Comparison of ENCODE assay signal across 10 cellular contexts in the genomic region with DNA sequence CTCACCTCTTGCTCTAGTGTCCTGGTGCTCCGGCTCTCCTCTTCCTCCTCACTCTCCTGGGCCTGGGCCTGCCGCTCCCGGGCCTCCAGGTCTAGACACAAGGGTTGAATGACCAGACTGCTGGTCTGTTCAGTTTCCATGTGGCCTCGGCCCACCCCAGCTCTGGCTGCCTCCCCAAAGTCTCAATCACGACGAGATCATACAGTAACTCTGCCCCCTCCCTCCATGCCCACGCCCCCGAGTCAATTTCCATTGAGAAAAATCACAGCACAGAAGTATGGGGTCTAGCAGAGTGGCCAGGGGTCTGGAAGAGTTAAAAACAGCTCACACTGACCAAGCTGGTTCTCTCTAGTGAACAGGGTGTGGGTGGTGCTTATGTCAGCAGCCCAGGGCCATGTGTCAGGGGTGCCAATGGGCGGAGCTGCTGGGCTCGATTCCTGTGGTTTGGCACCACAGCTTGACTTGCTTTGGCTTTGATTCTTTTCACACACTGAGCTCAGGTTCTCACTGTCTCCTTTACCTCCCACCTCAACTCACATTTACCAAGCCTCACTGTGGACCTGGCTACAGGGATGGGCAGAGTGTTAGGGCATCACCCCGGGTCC. TPM values are rescaled to one million over a fixed set of nuclear protein-coding genes. Genes with fewer than 3 reads are reported as not detected.
A peak's percentile ranks its signal among the peaks of the same experiment; 100 is the strongest.
DNase-seq lines count a peak whose midpoint lies in the region; ATAC-seq lines count a peak whose summit lies in the region.
"Had no signal": no experiment of that assay in that cellular context is flagged by ENCODE, and none has a peak within 500 bp of the region (broad histone marks: within the 10 kb centered on the region; RNA-seq: fewer than 3 reads in every experiment).

No MANE protein-coding gene starts in this region.

- no peak overlapping the region for H3K4me2 ChIP-seq in trophoblast cell (ENCODE audit: low read length)

- no peak overlapping the region for H4K91ac ChIP-seq in trophoblast cell (ENCODE audit: low read depth, low read length)

- no peak overlapping the region for H2AFZ ChIP-seq in trophoblast cell (ENCODE audit: insufficient read depth, low read length, poor library complexity)

- peaks cover 30% of the 10 kb centered on the region for H3K36me3 Mint-ChIP-seq in activated naive CD4-positive, alpha-beta T cell treated with anti-CD3 and anti-CD28 coated beads, Interleukin-2, amount 10 ng/mL, durations not matched to agents 7 days and 5 days

- H3K27ac Mint-ChIP-seq in activated naive CD4-positive, alpha-beta T cell treated with anti-CD3 and anti-CD28 coated beads, Interleukin-2, amount 10 ng/mL, durations not matched to agents 7 days and 5 days: peak overlapping the region; percentile 69

- H3K4me1 ChIP-seq in aorta (ENCODE audit: control insufficient read depth in 1 of 2, insufficient read depth in 2 of 2, low read length in 2 of 2) (no peaks in the 10 kb centered on the region), trophoblast cell (ENCODE audit: control insufficient read depth in 1 of 2, insufficient read depth in 2 of 2, low read length in 2 of 2) (no peaks in the 10 kb centered on the region)

- H3K14ac ChIP-seq in trophoblast cell (ENCODE audit: low read length): no peak overlapping the region

- CTCF ChIA-PET in activated naive CD4-positive, alpha-beta T cell treated with anti-CD3 and anti-CD28 coated beads, Interleukin-2, amount 10 ng/mL, durations not matched to agents 7 days and 5 days (lab: Charles Lee): interaction anchor here (0.7 to 1.6 kb wide), 2 partner anchors 83 to 127 kb away, joined by 3 to 4 read pairs; no protein-coding TSS in a partner anchor

- peak; percentile 44 for DNase-seq in stimulated activated CD4-positive, alpha-beta T cell treated with anti-CD3 and anti-CD28 coated beads, Interleukin-15, amount 100 ng/mL, for 24 hours
- DNase-seq in stimulated activated CD4-positive, alpha-beta T cell treated with anti-CD3 and anti-CD28 coated beads, Interleukin-4, amount 100 ng/mL, for 1 hour: no peak
- DNase-seq in activated naive CD4-positive, alpha-beta T cell treated with anti-CD3 and anti-CD28 coated beads, Interleukin-2, amount 10 ng/mL, durations not matched to agents 7 days and 5 days: peak; percentile 55
- DNase-seq in left lobe of liver (ENCODE audit: low spot score) (peak; percentile 89), aorta (peak; percentile 68 to 70), NCI-H345 treated with DMSO at 0.1 percent for 48 hours (lab: John Stamatoyannopoulos, UW; ENCODE audit: unreplicated experiment) (no peak), NCI-H524 treated with DMSO at 0.1 percent for 48 hours (lab: John Stamatoyannopoulos, UW) (no peak), trophoblast cell (no peak)
- DNase-seq: DMS79 treated with DMSO at 0.1 percent for 48 hours, heart left ventricle had no signal

- 64% methylated on average over 11 of the region's 11 CpGs for WGBS in aorta, 2 donors
- WGBS in trophoblast cell (ENCODE audit: extremely low coverage, insufficient coverage, insufficient read length): no CpG with 5 or more reads among the region's 11 CpGs

- peaks cover 8% of the 10 kb centered on the region for H3K4me1 Mint-ChIP-seq in activated naive CD4-positive, alpha-beta T cell treated with anti-CD3 and anti-CD28 coated beads, Interleukin-2, amount 10 ng/mL, durations not matched to agents 7 days and 5 days

- H2AK5ac ChIP-seq in trophoblast cell (ENCODE audit: low read length): no peak overlapping the region

- H3K9ac ChIP-seq in trophoblast cell (ENCODE audit: low read length): no peak overlapping the region

- no peaks in the 10 kb centered on the region for H3K9me3 ChIP-seq in aorta (ENCODE audit: control insufficient read depth, low read length)
- peaks cover 2% of the 10 kb centered on the region for H3K9me3 ChIP-seq in trophoblast cell (ENCODE audit: insufficient read depth, low read depth, low read length)
- H3K9me3 ChIP-seq: heart left ventricle had no signal

- no peak overlapping the region for H4K8ac ChIP-seq in trophoblast cell (ENCODE audit: low read depth, low read length)

- H3K4me3 ChIP-seq in aorta (ENCODE audit: low read length in 2 of 2): no peak overlapping the region
- no peak overlapping the region for H3K4me3 ChIP-seq in trophoblast cell (ENCODE audit: low read depth, low read length)
- H3K4me3 ChIP-seq: heart left ventricle had no signal

- no peak overlapping the region for H4K12ac ChIP-seq in trophoblast cell (ENCODE audit: low read depth, low read length)

- no peaks in the 10 kb centered on the region for H3K27me3 Mint-ChIP-seq in activated naive CD4-positive, alpha-beta T cell treated with anti-CD3 and anti-CD28 coated beads, Interleukin-2, amount 10 ng/mL, durations not matched to agents 7 days and 5 days

- H3K36me3 ChIP-seq in aorta (ENCODE audit: control insufficient read depth in 1 of 2, insufficient read depth in 2 of 2, low read length in 1 of 2) (peaks cover 0 to 2% of the 10 kb centered on the region in 2 donors), trophoblast cell (ENCODE audit: control insufficient read depth in 1 of 2, insufficient read depth in 2 of 2, low read length in 2 of 2) (peaks cover 54 to 61% of the 10 kb centered on the region in 2 experiments)

- H2BK5ac ChIP-seq in trophoblast cell (ENCODE audit: low read depth, low read length, poor library complexity): no peak overlapping the region

- no peak overlapping the region for H3K4ac ChIP-seq in trophoblast cell (ENCODE audit: low read depth, low read length)

- H3K23ac ChIP-seq in trophoblast cell (ENCODE audit: low read length): no peak overlapping the region

- H2BK120ac ChIP-seq in trophoblast cell (ENCODE audit: insufficient read depth, low read length, poor library complexity): no peak overlapping the region

- no peak overlapping the region for H3K27ac ChIP-seq in aorta (ENCODE audit: low read depth in 1 of 2, low read length in 2 of 2)
- H3K27ac ChIP-seq in trophoblast cell (ENCODE audit: low read depth, low read length): no peak overlapping the region
- H3K27ac ChIP-seq: heart left ventricle had no signal

- H3K4me3 Mint-ChIP-seq in activated naive CD4-positive, alpha-beta T cell treated with anti-CD3 and anti-CD28 coated beads, Interleukin-2, amount 10 ng/mL, durations not matched to agents 7 days and 5 days: no peak overlapping the region

- H3K9me3 Mint-ChIP-seq in activated naive CD4-positive, alpha-beta T cell treated with anti-CD3 and anti-CD28 coated beads, Interleukin-2, amount 10 ng/mL, durations not matched to agents 7 days and 5 days: no peaks in the 10 kb centered on the region

- H3K18ac ChIP-seq in trophoblast cell (ENCODE audit: low read length): no peak overlapping the region

- no peak overlapping the region for H2BK12ac ChIP-seq in trophoblast cell (ENCODE audit: low read length)

- H3K79me2 ChIP-seq in trophoblast cell (ENCODE audit: control insufficient read depth, insufficient read depth, low read length, poor library complexity): no peaks in the 10 kb centered on the region

- intact Hi-C loops in aorta (cut with DNase I): no loop called here

- H3K79me1 ChIP-seq in trophoblast cell (ENCODE audit: low read length): no peaks in the 10 kb centered on the region

- peak; percentile 92 for ATAC-seq in left lobe of liver
- ATAC-seq in aorta (ENCODE audit: low FRiP score): peak; percentile 39

- no peaks in the 10 kb centered on the region for H3K27me3 ChIP-seq in aorta (ENCODE audit: control insufficient read depth in 1 of 2, insufficient read depth in 2 of 2, low read length in 1 of 2)
- no peaks in the 10 kb centered on the region for H3K27me3 ChIP-seq in trophoblast cell (ENCODE audit: insufficient read depth, low read length)
- H3K27me3 ChIP-seq: heart left ventricle had no signal

RNA-seq across cellular contexts. Expression of gene C15orf62, which starts 6.9 kb away (rescaled TPM):
- total RNA-seq in left lobe of liver (1.0 TPM), aorta (under 1 TPM; 0.19 to 0.87 TPM)
- under 1 TPM in 1 of 2 donors, not detected in 1; 0.97 TPM for polyA plus RNA-seq in aorta
- 0.10 and 0.14 TPM in 2 replicates for polyA plus RNA-seq in trophoblast cell (2013)

RNA-seq across cellular contexts. Expression of gene GCHFR, which starts 12.8 kb away (rescaled TPM):
- 106 TPM for total RNA-seq in left lobe of liver
- 1 to 10 TPM; 4.5 to 7.7 TPM for total RNA-seq in aorta
- 10 to 100 TPM; 21.0 to 48.2 TPM for polyA plus RNA-seq in aorta
- polyA plus RNA-seq in trophoblast cell (2013): 10.9 and 11.6 TPM in 2 replicates

RNA-seq across cellular contexts. Expression of gene RMDN3, which starts 21.6 kb away (rescaled TPM):
- 47.3 TPM for total RNA-seq in left lobe of liver
- 10 to 100 TPM; 21.1 to 29.1 TPM for total RNA-seq in aorta
- polyA plus RNA-seq in aorta: 10 to 100 TPM; 27.3 to 29.2 TPM
- polyA plus RNA-seq in trophoblast cell (2013): 11.0 and 11.2 TPM in 2 replicates

RNA-seq across cellular contexts. Expression of gene ZFYVE19, which starts 30.2 kb away (rescaled TPM):
- total RNA-seq in left lobe of liver (19.9 TPM), aorta (10 to 100 TPM in 1 of 2 donors, 1 to 10 TPM in 1; 9.3 to 17.4 TPM)
- polyA plus RNA-seq in aorta: 10 to 100 TPM; 14.5 to 48.0 TPM
- polyA plus RNA-seq in trophoblast cell (2013): 13.1 and 14.9 TPM in 2 replicates

RNA-seq across cellular contexts. Expression of gene DNAJC17, which starts 30.6 kb away (rescaled TPM):
- total RNA-seq in left lobe of liver (31.3 TPM), aorta (10 to 100 TPM; 29.4 to 34.7 TPM)
- polyA plus RNA-seq in aorta: 10 to 100 TPM; 20.5 to 75.9 TPM
- 42.8 and 44.7 TPM in 2 replicates for polyA plus RNA-seq in trophoblast cell (2013)

Comparison
In these comparisons a context has a peak if more than half of its experiments do, and no peak if none do; other contexts are left out.
1. DNase-seq: peak in stimulated activated CD4-positive, alpha-beta T cell treated with anti-CD3 and anti-CD28 coated beads, Interleukin-15, amount 100 ng/mL, for 24 hours (single experiment), activated naive CD4-positive, alpha-beta T cell treated with anti-CD3 and anti-CD28 coated beads, Interleukin-2, amount 10 ng/mL, durations not matched to agents 7 days and 5 days (single experiment), left lobe of liver (single experiment) and aorta (2 of 2); none in stimulated activated CD4-positive, alpha-beta T cell treated with anti-CD3 and anti-CD28 coated beads, Interleukin-4, amount 100 ng/mL, for 1 hour (single experiment), NCI-H345 treated with DMSO at 0.1 percent for 48 hours (single experiment), NCI-H524 treated with DMSO at 0.1 percent for 48 hours (single experiment) and trophoblast cell (0 of 2).
2. RNA of gene GCHFR, which starts 12.8 kb away (total RNA-seq): 106 TPM in left lobe of liver (single experiment); 4.5 to 7.7 TPM in aorta; every median in the first group is over 10 times any median in the second.